ENCODE assay signal across 7 cellular contexts in genomic region chr16:2009302-2009711, GRCh38. TPM values are rescaled to one million over a fixed set of nuclear protein-coding genes. Genes with fewer than 3 reads are reported as not detected.
DNase-seq lines count a peak whose midpoint lies in the region; ATAC-seq and TF ChIP-seq lines count a peak whose summit lies in the region.

No MANE protein-coding gene starts in this region.

- no peaks in the 10 kb centered on the region for H3K27me3 Mint-ChIP-seq in T-cell

- peak overlapping the region in 1 of 2 donors; percentile 88 for H3K27ac Mint-ChIP-seq in T-cell

- H3K4me3 ChIP-seq in fibroblast of the aortic adventitia (ENCODE audit: low read depth, low read length) (peak overlapping the region; percentile 81), rectal smooth muscle tissue (ENCODE audit: low read length) (peak overlapping the region; percentile 81)

- H3K36me3 ChIP-seq in rectal smooth muscle tissue (ENCODE audit: control insufficient read depth, insufficient read depth, low read length) = peaks cover 2% of the 10 kb centered on the region

- CTCF ChIA-PET in T-cell (lab: Charles Lee) = no interaction called here

- POLR2A ChIA-PET in T-cell (lab: Charles Lee) = interaction anchor here in 1 of 2 donors (0.6 kb wide), 1 partner anchor 146 kb away, joined by 3 read pairs; the partner anchor contains the start of gene TRAF7

- no peaks in the 10 kb centered on the region for H3K36me3 Mint-ChIP-seq in T-cell

- peaks cover 37 to 46% (median 42%) of the 10 kb centered on the region in 3 donors for H3K4me1 Mint-ChIP-seq in T-cell

- H3K4me1 ChIP-seq in rectal smooth muscle tissue (ENCODE audit: control insufficient read depth, insufficient read depth, low read length) = peaks cover 27% of the 10 kb centered on the region

- H3K4me3 Mint-ChIP-seq in T-cell = peak overlapping the region; percentile 82 to 87 (median 84)

- peak in 1 of 34 experiments; percentile 21 for DNase-seq in T-cell
- no peak for DNase-seq in fibroblast of the aortic adventitia (ENCODE audit: low read depth)
- no peak for DNase-seq in NOMO-1 (lab: John Stamatoyannopoulos, UW; ENCODE audit: unreplicated experiment in 2 of 2)
- no peak for DNase-seq in NCI-H1436 (lab: John Stamatoyannopoulos, UW)

- no peaks in the 10 kb centered on the region for H3K9me3 Mint-ChIP-seq in T-cell

- TF ChIP-seq CTCF in fibroblast of the aortic adventitia (IDR thresholded peaks at IDR 0.05; ENCODE audit: insufficient read depth, low read length) = no peak

- no peaks in the 10 kb centered on the region for H3K27me3 ChIP-seq in rectal smooth muscle tissue (ENCODE audit: control insufficient read depth, insufficient read depth, low read length)

- H3K9ac ChIP-seq in rectal smooth muscle tissue (ENCODE audit: low read length) = peak overlapping the region; percentile 75

- ATAC-seq in GM18907 (IDR thresholded peaks at IDR 0.05; ENCODE audit: unreplicated experiment) (peak; percentile 34), HG02870 (IDR thresholded peaks at IDR 0.05; ENCODE audit: unreplicated experiment) (peak; percentile 28), T-cell (replicated peaks in 1 of 4) (peak; percentile 5 to 62 (median 50))

- peak overlapping the region; percentile 70 for H3K27ac ChIP-seq in rectal smooth muscle tissue (ENCODE audit: low read depth, low read length)

RNA-seq across cellular contexts. Expression of gene ZNF598, which starts 0.3 kb away (rescaled TPM):
- total RNA-seq in T-cell (10 to 100 TPM; 44.3 to 73.7 (median 68.8) TPM), fibroblast of the aortic adventitia (ENCODE audit: low replicate concordance) (13.8 and 18.8 TPM in 2 replicates)

RNA-seq across cellular contexts. Expression of gene NPW, which starts 10.3 kb away (rescaled TPM):
- total RNA-seq in T-cell (under 1 TPM in 2 of 5 donors, not detected in 3; 0.43 to 0.44 TPM), fibroblast of the aortic adventitia (ENCODE audit: low replicate concordance) (0.45 TPM in 1 of 2 replicates, not detected in the other)

RNA-seq across cellular contexts. Expression of gene NHERF2, which starts 17.4 kb away (rescaled TPM):
- total RNA-seq in T-cell (1 to 10 TPM; 2.9 to 6.8 (median 5.8) TPM), fibroblast of the aortic adventitia (ENCODE audit: low replicate concordance) (11.5 and 26.3 TPM in 2 replicates)

RNA-seq across cellular contexts. Expression of gene SYNGR3, which starts 19.5 kb away (rescaled TPM):
- total RNA-seq in T-cell = 1 to 10 TPM; 1.1 to 5.7 (median 1.7) TPM
- total RNA-seq in fibroblast of the aortic adventitia (ENCODE audit: low replicate concordance) = 0.98 and 1.4 TPM in 2 replicates

RNA-seq across cellular contexts. Expression of gene GFER, which starts 25.3 kb away (rescaled TPM):
- total RNA-seq in T-cell (10 to 100 TPM; 16.1 to 31.9 (median 22.0) TPM), fibroblast of the aortic adventitia (ENCODE audit: low replicate concordance) (8.6 and 10.5 TPM in 2 replicates)
